8 cellular contexts compared by ENCODE assay signal in the genomic region with DNA sequence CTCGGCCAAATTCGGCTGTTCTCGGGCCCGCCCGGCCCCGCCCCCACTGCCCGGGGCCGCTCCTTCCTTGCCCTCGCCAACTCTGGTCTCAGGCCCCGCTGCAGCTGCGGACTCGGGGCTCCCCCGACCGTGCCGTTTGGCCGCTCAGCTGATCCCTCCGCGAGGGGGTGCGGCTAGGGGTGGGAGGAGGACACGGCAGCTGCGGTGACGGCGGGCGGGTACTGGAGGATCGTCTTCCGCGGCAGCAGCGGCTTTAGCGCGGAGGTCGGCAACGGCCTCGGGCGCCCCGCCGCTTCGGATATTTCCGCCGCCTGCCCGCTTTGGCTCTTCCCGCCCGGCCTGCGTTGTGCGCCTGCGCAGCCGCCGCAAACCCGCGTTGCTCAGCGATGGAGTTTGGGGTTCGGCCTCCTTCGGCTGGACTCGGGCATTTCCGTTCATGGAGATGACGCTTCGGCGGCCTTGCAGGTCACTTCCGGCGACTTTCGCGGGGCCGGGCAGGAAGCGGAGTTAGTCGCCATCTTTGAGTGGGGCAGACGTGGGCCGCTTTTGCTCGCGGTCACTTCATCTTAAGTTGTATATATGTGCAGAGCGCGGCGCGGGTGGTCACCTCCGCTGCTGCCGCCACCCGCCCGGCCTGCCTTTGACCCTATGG.
DNase-seq lines count a peak whose midpoint lies in the region; ATAC-seq and TF ChIP-seq lines count a peak whose summit lies in the region.

No MANE protein-coding gene starts in this region.

- H3K27me3 ChIP-seq in endocrine pancreas (ENCODE audit: control insufficient read depth, insufficient read depth, low read length) = no peaks in the 10 kb centered on the region

- no peak for TF ChIP-seq CTCF in AG09309 (IDR thresholded peaks at IDR 0.05; ENCODE audit: control insufficient read depth, insufficient read depth, low read depth, low read length, missing control alignments)

- ATAC-seq in GM19395 (IDR thresholded peaks at IDR 0.05; ENCODE audit: unreplicated experiment) = peak; percentile 52
- peak; percentile 42 for ATAC-seq in HG03565 (IDR thresholded peaks at IDR 0.05; ENCODE audit: unreplicated experiment)

- H3K4me1 ChIP-seq in endocrine pancreas (ENCODE audit: control insufficient read depth, insufficient read depth, low read length) = no peaks in the 10 kb centered on the region

- peak overlapping the region; percentile 93 for H3K4me3 ChIP-seq in AG09309 (ENCODE audit: control insufficient read depth, low read depth, low read length)
- peak overlapping the region; percentile 50 for H3K4me3 ChIP-seq in endocrine pancreas (ENCODE audit: control insufficient read depth, insufficient read depth, low read length)

- DNase-seq in AG09309 (ENCODE audit: low read depth) (peak; percentile 94), middle frontal gyrus (ENCODE audit: extremely low spot score, low spot score) (peak; percentile 96), NCI-H1105 (lab: John Stamatoyannopoulos, UW) (no peak)
- peak; percentile 99 for DNase-seq in activated CD4-positive, alpha-beta T cell treated with anti-CD3 and anti-CD28 coated beads, Interleukin-2, amount 50 U/mL, for 48 hours
- DNase-seq in stimulated activated CD8-positive, alpha-beta memory T cell treated with anti-CD3 and anti-CD28 coated beads, Interleukin-4, amount 100 ng/mL, for 1 hour (ENCODE audit: low read depth in 2 of 2, low spot score in 1 of 2) = peak; percentile 97 to 99

- H3K9me3 ChIP-seq in endocrine pancreas (ENCODE audit: control insufficient read depth, low read length) = no peaks in the 10 kb centered on the region

- peaks cover 4% of the 10 kb centered on the region for H3K36me3 ChIP-seq in endocrine pancreas (ENCODE audit: control insufficient read depth, insufficient read depth, low read length)

- peak overlapping the region; percentile 99 for H3K9ac ChIP-seq in endocrine pancreas (ENCODE audit: control insufficient read depth, insufficient read depth, low read length)
